1 cellular context compared by ENCODE assay signal in the genomic region with DNA sequence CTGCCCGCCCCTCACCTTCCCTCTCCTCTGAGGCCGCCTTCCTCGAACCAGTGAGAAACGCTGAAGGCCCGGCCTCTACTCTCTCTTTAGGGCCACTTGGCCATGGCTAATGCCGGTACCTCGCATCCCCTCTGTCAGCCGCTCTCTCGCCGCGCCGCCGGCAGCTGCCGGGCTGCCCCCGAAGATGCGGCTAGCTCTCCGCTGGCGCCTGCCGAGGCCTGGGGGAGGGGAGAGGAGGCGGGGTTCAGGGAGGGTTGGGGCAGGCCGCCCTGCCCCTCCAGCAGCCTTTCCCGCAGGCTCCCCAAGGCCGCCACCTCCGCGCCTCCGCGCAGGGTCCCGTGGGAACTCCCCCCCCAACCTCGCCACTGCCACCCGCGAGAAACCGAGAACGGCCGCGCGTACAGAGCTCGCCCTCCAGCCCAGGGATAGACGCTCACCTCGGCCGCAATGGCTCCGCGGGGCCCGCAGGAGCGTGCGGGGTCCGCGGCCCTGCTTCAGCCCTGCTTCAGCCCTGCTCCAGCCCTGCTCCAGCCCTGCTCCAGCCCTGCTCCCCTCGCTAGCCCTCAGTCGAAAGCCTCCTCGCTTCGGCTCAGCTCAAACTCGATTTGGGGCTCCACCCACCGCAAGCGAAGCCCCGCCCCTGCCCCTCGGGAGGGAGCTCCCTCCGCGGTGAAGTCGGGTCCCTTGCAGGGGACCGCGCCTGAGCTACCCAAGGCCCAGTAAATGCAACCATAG.
TF ChIP-seq lines count a peak whose summit lies in the region.

A gene with protein sequence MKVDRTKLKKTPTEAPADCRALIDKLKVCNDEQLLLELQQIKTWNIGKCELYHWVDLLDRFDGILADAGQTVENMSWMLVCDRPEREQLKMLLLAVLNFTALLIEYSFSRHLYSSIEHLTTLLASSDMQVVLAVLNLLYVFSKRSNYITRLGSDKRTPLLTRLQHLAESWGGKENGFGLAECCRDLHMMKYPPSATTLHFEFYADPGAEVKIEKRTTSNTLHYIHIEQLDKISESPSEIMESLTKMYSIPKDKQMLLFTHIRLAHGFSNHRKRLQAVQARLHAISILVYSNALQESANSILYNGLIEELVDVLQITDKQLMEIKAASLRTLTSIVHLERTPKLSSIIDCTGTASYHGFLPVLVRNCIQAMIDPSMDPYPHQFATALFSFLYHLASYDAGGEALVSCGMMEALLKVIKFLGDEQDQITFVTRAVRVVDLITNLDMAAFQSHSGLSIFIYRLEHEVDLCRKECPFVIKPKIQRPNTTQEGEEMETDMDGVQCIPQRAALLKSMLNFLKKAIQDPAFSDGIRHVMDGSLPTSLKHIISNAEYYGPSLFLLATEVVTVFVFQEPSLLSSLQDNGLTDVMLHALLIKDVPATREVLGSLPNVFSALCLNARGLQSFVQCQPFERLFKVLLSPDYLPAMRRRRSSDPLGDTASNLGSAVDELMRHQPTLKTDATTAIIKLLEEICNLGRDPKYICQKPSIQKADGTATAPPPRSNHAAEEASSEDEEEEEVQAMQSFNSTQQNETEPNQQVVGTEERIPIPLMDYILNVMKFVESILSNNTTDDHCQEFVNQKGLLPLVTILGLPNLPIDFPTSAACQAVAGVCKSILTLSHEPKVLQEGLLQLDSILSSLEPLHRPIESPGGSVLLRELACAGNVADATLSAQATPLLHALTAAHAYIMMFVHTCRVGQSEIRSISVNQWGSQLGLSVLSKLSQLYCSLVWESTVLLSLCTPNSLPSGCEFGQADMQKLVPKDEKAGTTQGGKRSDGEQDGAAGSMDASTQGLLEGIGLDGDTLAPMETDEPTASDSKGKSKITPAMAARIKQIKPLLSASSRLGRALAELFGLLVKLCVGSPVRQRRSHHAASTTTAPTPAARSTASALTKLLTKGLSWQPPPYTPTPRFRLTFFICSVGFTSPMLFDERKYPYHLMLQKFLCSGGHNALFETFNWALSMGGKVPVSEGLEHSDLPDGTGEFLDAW (N-terminal part only) (minus strand): TSS at position 569 of the 735 bp plus-strand sequence. CDS start 32,612 bp downstream, outside the sequence.

TF ChIP-seq in HepG2, 621 proteins besides CTCF, POLR2A, EP300 and RAD21 (continued from another document and continues in another):
- TF ChIP-seq AKNA (CRISPR knock-in tag; IDR thresholded peaks at IDR 0.05; ENCODE audit: borderline replicate concordance), result no peak
- TF ChIP-seq ERF (CRISPR knock-in tag; IDR thresholded peaks at IDR 0.05), result no peak
- TF ChIP-seq, protein P1, sequence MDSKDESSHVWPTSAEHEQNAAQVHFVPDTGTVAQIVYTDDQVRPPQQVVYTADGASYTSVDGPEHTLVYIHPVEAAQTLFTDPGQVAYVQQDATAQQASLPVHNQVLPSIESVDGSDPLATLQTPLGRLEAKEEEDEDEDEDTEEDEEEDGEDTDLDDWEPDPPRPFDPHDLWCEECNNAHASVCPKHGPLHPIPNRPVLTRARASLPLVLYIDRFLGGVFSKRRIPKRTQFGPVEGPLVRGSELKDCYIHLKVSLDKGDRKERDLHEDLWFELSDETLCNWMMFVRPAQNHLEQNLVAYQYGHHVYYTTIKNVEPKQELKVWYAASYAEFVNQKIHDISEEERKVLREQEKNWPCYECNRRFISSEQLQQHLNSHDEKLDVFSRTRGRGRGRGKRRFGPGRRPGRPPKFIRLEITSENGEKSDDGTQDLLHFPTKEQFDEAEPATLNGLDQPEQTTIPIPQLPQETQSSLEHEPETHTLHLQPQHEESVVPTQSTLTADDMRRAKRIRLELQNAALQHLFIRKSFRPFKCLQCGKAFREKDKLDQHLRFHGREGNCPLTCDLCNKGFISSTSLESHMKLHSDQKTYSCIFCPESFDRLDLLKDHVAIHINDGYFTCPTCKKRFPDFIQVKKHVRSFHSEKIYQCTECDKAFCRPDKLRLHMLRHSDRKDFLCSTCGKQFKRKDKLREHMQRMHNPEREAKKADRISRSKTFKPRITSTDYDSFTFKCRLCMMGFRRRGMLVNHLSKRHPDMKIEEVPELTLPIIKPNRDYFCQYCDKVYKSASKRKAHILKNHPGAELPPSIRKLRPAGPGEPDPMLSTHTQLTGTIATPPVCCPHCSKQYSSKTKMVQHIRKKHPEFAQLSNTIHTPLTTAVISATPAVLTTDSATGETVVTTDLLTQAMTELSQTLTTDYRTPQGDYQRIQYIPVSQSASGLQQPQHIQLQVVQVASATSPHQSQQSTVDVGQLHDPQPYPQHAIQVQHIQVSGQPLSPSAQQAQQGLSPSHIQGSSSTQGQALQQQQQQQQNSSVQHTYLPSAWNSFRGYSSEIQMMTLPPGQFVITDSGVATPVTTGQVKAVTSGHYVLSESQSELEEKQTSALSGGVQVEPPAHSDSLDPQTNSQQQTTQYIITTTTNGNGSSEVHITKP (CRISPR knock-in tag; IDR thresholded peaks at IDR 0.05; ENCODE audit: low read depth), result no peak
- TF ChIP-seq TBX2 (CRISPR knock-in tag; IDR thresholded peaks at IDR 0.05; ENCODE audit: borderline replicate concordance), result peak; percentile 44; the same call in 1 of the 2 replicates
- TF ChIP-seq MYNN (CRISPR knock-in tag; IDR thresholded peaks at IDR 0.05; ENCODE audit: low read depth), result no peak
- peak; percentile 40; the same call in 1 of the 2 replicates for TF ChIP-seq KDM3A (CRISPR knock-in tag; IDR thresholded peaks at IDR 0.05; ENCODE audit: low read depth)
- TF ChIP-seq ZSCAN20 (CRISPR knock-in tag; IDR thresholded peaks at IDR 0.05; ENCODE audit: borderline replicate concordance), result no peak
- TF ChIP-seq, protein P2, sequence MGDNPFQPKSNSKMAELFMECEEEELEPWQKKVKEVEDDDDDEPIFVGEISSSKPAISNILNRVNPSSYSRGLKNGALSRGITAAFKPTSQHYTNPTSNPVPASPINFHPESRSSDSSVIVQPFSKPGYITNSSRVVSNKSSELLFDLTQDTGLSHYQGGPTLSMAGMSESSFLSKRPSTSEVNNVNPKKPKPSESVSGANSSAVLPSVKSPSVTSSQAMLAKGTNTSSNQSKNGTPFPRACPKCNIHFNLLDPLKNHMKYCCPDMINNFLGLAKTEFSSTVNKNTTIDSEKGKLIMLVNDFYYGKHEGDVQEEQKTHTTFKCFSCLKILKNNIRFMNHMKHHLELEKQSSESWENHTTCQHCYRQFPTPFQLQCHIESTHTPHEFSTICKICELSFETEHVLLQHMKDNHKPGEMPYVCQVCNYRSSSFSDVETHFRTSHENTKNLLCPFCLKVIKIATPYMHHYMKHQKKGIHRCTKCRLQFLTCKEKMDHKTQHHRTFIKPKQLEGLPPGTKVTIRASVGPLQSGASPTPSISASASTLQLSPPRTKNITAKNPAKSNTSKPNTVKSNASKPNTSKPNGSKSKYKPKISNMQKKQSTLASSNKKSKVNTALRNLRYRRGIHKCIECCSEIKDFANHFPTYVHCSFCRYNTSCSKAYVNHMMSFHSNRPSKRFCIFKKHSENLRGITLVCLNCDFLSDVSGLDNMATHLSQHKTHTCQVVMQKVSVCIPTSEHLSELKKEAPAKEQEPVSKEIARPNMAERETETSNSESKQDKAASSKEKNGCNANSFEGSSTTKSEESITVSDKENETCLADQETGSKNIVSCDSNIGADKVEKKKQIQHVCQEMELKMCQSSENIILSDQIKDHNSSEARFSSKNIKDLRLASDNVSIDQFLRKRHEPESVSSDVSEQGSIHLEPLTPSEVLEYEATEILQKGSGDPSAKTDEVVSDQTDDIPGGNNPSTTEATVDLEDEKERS (CRISPR knock-in tag; IDR thresholded peaks at IDR 0.05), result no peak
- TF ChIP-seq KAT8 (CRISPR knock-in tag; IDR thresholded peaks at IDR 0.05), result 0 out of 2 replicates have a peak, but pooled peaks have one; percentile 6
- peak; percentile 57 for TF ChIP-seq HNRNPK (IDR thresholded peaks at IDR 0.05; ENCODE audit: low read depth, low read length, poor library complexity, severe bottlenecking)
- no peak for TF ChIP-seq ZNF512 (CRISPR knock-in tag; IDR thresholded peaks at IDR 0.05)
- 0 out of 2 replicates have a peak, but pooled peaks have one; percentile 25 for TF ChIP-seq PITX1 (CRISPR knock-in tag; IDR thresholded peaks at IDR 0.05)
- TF ChIP-seq IRX3 (CRISPR knock-in tag; IDR thresholded peaks at IDR 0.05; ENCODE audit: borderline replicate concordance, low read depth), result no peak
- TF ChIP-seq PCBP2 (optimal IDR thresholded peaks at IDR 0.05; ENCODE audit: low read depth, low read length, poor library complexity, severe bottlenecking), result no peak
- TF ChIP-seq KLF11 (CRISPR knock-in tag; IDR thresholded peaks at IDR 0.05), result no peak
- TF ChIP-seq, protein P3, sequence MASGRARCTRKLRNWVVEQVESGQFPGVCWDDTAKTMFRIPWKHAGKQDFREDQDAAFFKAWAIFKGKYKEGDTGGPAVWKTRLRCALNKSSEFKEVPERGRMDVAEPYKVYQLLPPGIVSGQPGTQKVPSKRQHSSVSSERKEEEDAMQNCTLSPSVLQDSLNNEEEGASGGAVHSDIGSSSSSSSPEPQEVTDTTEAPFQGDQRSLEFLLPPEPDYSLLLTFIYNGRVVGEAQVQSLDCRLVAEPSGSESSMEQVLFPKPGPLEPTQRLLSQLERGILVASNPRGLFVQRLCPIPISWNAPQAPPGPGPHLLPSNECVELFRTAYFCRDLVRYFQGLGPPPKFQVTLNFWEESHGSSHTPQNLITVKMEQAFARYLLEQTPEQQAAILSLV (CRISPR knock-in tag; IDR thresholded peaks at IDR 0.05; ENCODE audit: borderline replicate concordance), result peak; percentile 43; the same call in 1 of the 2 replicates
- peak; percentile 64; the same call in 1 of the 2 replicates for TF ChIP-seq KAT7 (CRISPR knock-in tag; IDR thresholded peaks at IDR 0.05; ENCODE audit: borderline replicate concordance)
- TF ChIP-seq, protein P4, sequence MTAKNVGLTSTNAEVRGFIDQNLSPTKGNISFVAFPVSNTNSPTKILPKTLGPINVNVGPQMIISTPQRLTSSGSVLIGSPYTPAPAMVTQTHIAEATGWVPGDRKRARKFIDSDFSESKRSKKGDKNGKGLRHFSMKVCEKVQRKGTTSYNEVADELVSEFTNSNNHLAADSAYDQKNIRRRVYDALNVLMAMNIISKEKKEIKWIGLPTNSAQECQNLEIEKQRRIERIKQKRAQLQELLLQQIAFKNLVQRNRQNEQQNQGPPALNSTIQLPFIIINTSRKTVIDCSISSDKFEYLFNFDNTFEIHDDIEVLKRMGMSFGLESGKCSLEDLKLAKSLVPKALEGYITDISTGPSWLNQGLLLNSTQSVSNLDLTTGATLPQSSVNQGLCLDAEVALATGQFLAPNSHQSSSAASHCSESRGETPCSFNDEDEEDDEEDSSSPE (CRISPR knock-in tag; IDR thresholded peaks at IDR 0.05), result peak; percentile 61
- peak; percentile 78 for TF ChIP-seq ZNF687 (CRISPR knock-in tag; IDR thresholded peaks at IDR 0.05)
- TF ChIP-seq KMT2B (CRISPR knock-in tag; IDR thresholded peaks at IDR 0.05), result no peak; the same call in 1 of the 2 replicates
